ENCODE assay signal across 1 cellular context in the genomic region with DNA sequence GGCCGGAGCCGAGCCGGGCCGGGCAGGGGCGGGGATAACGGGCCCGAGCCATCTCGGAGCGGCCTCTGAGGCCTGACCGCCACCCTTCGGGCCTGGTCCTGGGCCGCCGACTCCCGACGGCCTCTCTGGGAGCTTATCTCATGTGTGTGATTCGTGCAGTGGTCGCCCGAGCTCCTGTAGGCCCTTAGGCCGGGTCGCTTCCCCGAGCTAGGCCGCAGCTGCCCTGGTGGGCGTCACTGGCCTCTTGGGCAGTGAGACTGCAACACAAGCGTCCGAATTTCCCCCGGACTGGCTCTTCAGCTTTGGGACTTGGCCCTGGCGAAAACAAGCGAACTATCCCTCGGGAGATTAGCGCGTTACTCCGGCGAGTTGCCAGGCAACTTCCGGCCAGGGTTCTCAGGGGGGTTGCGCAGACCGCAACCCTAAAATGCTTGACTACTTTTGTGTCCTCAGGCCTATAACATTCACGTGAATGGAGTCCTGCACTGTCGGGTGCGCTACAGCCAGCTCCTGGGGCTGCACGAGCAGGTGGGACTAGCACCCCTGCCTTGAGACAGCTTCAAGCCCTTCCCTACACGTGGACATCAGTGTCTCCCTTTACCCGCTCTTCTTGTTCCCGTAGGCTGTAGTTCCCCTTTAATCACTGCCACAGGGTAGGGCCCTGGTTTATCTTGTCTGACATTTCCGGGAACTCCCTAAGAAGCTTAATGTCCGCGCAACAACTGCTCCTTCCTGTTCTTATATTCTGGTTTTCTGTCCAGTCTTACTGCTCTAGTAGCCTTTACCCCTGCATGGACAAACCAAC.
TF ChIP-seq lines count a peak whose summit lies in the region.

No MANE protein-coding gene starts in this region.

TF ChIP-seq in endothelial cell of umbilical vein, 7 proteins besides CTCF, POLR2A, EP300 and RAD21:
- TF ChIP-seq GATA2 (IDR thresholded peaks at IDR 0.05; ENCODE audit: insufficient read depth, insufficient read length, low read depth, low read length) (no peak), MAX (IDR thresholded peaks at IDR 0.05; ENCODE audit: insufficient read depth, insufficient read length) (no peak), FOS (IDR thresholded peaks at IDR 0.05; ENCODE audit: borderline replicate concordance, insufficient read depth, low read length) (no peak), POLR2AphosphoS5 (IDR thresholded peaks at IDR 0.05; ENCODE audit: insufficient read depth, low read depth, low read length) (no peak), JUN (IDR thresholded peaks at IDR 0.05; ENCODE audit: borderline replicate concordance, insufficient read depth, insufficient read length, low read depth) (no peak), EZH2 (IDR thresholded peaks at IDR 0.05; ENCODE audit: borderline replicate concordance, low read depth, low read length, severe bottlenecking) (no peak), MYC (IDR thresholded peaks at IDR 0.05; ENCODE audit: low read depth, low read length) (no peak)
